In genomic region chr11:12182650-12183511, GRCh38 we compare ENCODE assay signal across 8 cellular contexts.
A peak's percentile ranks its signal among the peaks of the same experiment; 100 is the strongest.
DNase-seq lines count a peak whose midpoint lies in the region; ATAC-seq and TF ChIP-seq lines count a peak whose summit lies in the region.

No MANE protein-coding gene starts in this region.

- 42 to 57% methylated on average over 12 of the region's 12 CpGs for WGBS in tibial nerve, 2 donors

- peaks cover 50% of the 10 kb centered on the region for H3K4me1 Mint-ChIP-seq in stimulated activated effector memory CD8-positive, alpha-beta T cell treated with anti-CD3 and anti-CD28 coated beads, Interleukin-12 subunit alpha, Interleukin-12 subunit beta, amount 100 ng/mL, for 72 hours
- peaks cover 39% of the 10 kb centered on the region for H3K4me1 Mint-ChIP-seq in activated CD4-positive, alpha-beta T cell treated with anti-CD3 and anti-CD28 coated beads for 36 hours

- no peak overlapping the region for H3K4me3 Mint-ChIP-seq in stimulated activated effector memory CD8-positive, alpha-beta T cell treated with anti-CD3 and anti-CD28 coated beads, Interleukin-12 subunit alpha, Interleukin-12 subunit beta, amount 100 ng/mL, for 72 hours
- no peak overlapping the region for H3K4me3 Mint-ChIP-seq in activated CD4-positive, alpha-beta T cell treated with anti-CD3 and anti-CD28 coated beads for 36 hours

- H3K9me3 Mint-ChIP-seq in stimulated activated effector memory CD8-positive, alpha-beta T cell treated with anti-CD3 and anti-CD28 coated beads, Interleukin-12 subunit alpha, Interleukin-12 subunit beta, amount 100 ng/mL, for 72 hours: no peaks in the 10 kb centered on the region
- H3K9me3 Mint-ChIP-seq in activated CD4-positive, alpha-beta T cell treated with anti-CD3 and anti-CD28 coated beads for 36 hours (ENCODE audit: low read depth): no peaks in the 10 kb centered on the region

- TF ChIP-seq EP300 in tibial nerve (IDR thresholded peaks at IDR 0.05): peak in 1 of 2 donors; percentile 16

- TF ChIP-seq CTCF in RWPE1 (conservative IDR thresholded peaks at IDR 0.05; ENCODE audit: low read depth): no peak
- TF ChIP-seq CTCF in fibroblast of pulmonary artery (IDR thresholded peaks at IDR 0.05; ENCODE audit: low read length, missing control alignments): no peak
- TF ChIP-seq CTCF in tibial nerve (IDR thresholded peaks at IDR 0.05): no peak

- no peaks in the 10 kb centered on the region for H3K9me3 ChIP-seq in tibial nerve

- H3K36me3 Mint-ChIP-seq in stimulated activated effector memory CD8-positive, alpha-beta T cell treated with anti-CD3 and anti-CD28 coated beads, Interleukin-12 subunit alpha, Interleukin-12 subunit beta, amount 100 ng/mL, for 72 hours: no peaks in the 10 kb centered on the region
- H3K36me3 Mint-ChIP-seq in activated CD4-positive, alpha-beta T cell treated with anti-CD3 and anti-CD28 coated beads for 36 hours (ENCODE audit: low read depth): peaks cover 19% of the 10 kb centered on the region

- no peaks in the 10 kb centered on the region for H3K27me3 Mint-ChIP-seq in activated CD4-positive, alpha-beta T cell treated with anti-CD3 and anti-CD28 coated beads for 36 hours

- DNase-seq in H4 (ENCODE audit: low spot score) (peak; percentile 95), RWPE1 (ENCODE audit: low spot score) (peak; percentile 81), fibroblast of pulmonary artery (ENCODE audit: low read depth) (peak; percentile 99), sciatic nerve (ENCODE audit: low spot score) (no peak), Ammon's horn (ENCODE audit: low spot score) (no peak), tibial nerve (ENCODE audit: low spot score in 2 of 2) (no peak)
- no peak for DNase-seq in stimulated activated effector memory CD8-positive, alpha-beta T cell treated with anti-CD3 and anti-CD28 coated beads, Interleukin-12 subunit alpha, Interleukin-12 subunit beta, amount 100 ng/mL, for 72 hours (ENCODE audit: low spot score in 2 of 2)
- DNase-seq in activated CD4-positive, alpha-beta T cell treated with anti-CD3 and anti-CD28 coated beads for 36 hours: no peak

- POLR2A ChIA-PET in RWPE1 (lab: Yijun Ruan, JAX; ENCODE audit: low non-redundant PET): no interaction called here
- POLR2A ChIA-PET in activated CD4-positive, alpha-beta T cell treated with anti-CD3 and anti-CD28 coated beads for 36 hours (lab: Charles Lee): no interaction called here

- H3K27ac ChIP-seq in RWPE1 (peak overlapping the region; percentile 85), tibial nerve (peak overlapping the region in 2 of 4 donors; percentile 77 to 79)

- peak; percentile 67 for ATAC-seq in sciatic nerve
- no peak for ATAC-seq in stimulated activated effector memory CD8-positive, alpha-beta T cell treated with anti-CD3 and anti-CD28 coated beads, Interleukin-12 subunit alpha, Interleukin-12 subunit beta, amount 100 ng/mL, for 72 hours
- no peak for ATAC-seq in activated CD4-positive, alpha-beta T cell treated with anti-CD3 and anti-CD28 coated beads for 36 hours

- CTCF ChIA-PET in RWPE1 (lab: Yijun Ruan, JAX): no interaction called here
- CTCF ChIA-PET in activated CD4-positive, alpha-beta T cell treated with anti-CD3 and anti-CD28 coated beads for 36 hours (lab: Charles Lee): no interaction called here

- H3K27ac Mint-ChIP-seq in stimulated activated effector memory CD8-positive, alpha-beta T cell treated with anti-CD3 and anti-CD28 coated beads, Interleukin-12 subunit alpha, Interleukin-12 subunit beta, amount 100 ng/mL, for 72 hours: no peak overlapping the region
- H3K27ac Mint-ChIP-seq in activated CD4-positive, alpha-beta T cell treated with anti-CD3 and anti-CD28 coated beads for 36 hours: no peak overlapping the region

- peaks cover 0 to 53% (median 5%) of the 10 kb centered on the region in 4 donors for H3K4me1 ChIP-seq in tibial nerve

- intact Hi-C loops in sciatic nerve (cut with DNase I): no loop called here
- intact Hi-C loops in activated CD4-positive, alpha-beta T cell treated with anti-CD3 and anti-CD28 coated beads for 36 hours (cut with DNase I, micrococcal nuclease): no loop called here

- no peak overlapping the region for H3K4me3 ChIP-seq in fibroblast of pulmonary artery (replicated peaks; ENCODE audit: low read depth, low read length)
- H3K4me3 ChIP-seq in tibial nerve: no peak overlapping the region

- H3K36me3 ChIP-seq in tibial nerve: no peaks in the 10 kb centered on the region

- no peak for TF ChIP-seq POLR2A in tibial nerve (IDR thresholded peaks at IDR 0.05)

- no peaks in the 10 kb centered on the region for H3K27me3 ChIP-seq in tibial nerve

Comparison
In these comparisons a context has a peak if more than half of its experiments do, and no peak if none do; other contexts are left out.
1. DNase-seq: peak in H4 (single experiment), RWPE1 (single experiment) and fibroblast of pulmonary artery (single experiment); none in sciatic nerve (single experiment), Ammon's horn (single experiment), stimulated activated effector memory CD8-positive, alpha-beta T cell treated with anti-CD3 and anti-CD28 coated beads, Interleukin-12 subunit alpha, Interleukin-12 subunit beta, amount 100 ng/mL, for 72 hours (0 of 2), tibial nerve (0 of 2) and activated CD4-positive, alpha-beta T cell treated with anti-CD3 and anti-CD28 coated beads for 36 hours (single experiment).